In the genomic region with DNA sequence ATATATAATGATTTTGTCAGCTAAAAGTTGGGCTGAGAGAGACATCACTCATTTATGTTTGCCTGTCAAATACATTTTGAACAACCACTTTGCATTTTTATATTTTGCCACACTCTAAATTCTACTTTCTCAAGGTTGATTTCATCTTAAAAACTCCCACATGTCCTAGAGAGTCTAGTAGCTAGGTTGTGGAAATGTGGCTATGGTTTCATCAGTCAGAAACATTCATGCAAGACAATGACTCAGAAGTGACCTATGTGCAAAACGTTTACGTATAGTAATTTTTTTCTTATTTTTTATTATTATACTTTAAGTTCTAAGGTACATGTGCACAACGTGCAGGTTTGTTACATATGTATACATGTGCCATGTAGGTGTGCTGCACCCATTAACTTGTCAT, we compare ENCODE assay signal across 19 cellular contexts. TPM values are rescaled to one million over a fixed set of nuclear protein-coding genes. Genes with fewer than 3 reads are reported as not detected.
DNase-seq lines count a peak whose midpoint lies in the region; ATAC-seq, FAIRE-seq and TF ChIP-seq lines count a peak whose summit lies in the region.
"Had no signal": no experiment of that assay in that cellular context is flagged by ENCODE, and none has a peak within 500 bp of the region (broad histone marks: within the 10 kb centered on the region; RNA-seq: fewer than 3 reads in every experiment).

No MANE protein-coding gene starts in this region.

- no peak overlapping the region for H3K9ac ChIP-seq in astrocyte (ENCODE audit: low read length)

- H3K4me1 ChIP-seq in astrocyte (ENCODE audit: insufficient read depth, low read length) (no peaks in the 10 kb centered on the region), suprapubic skin (no peaks in the 10 kb centered on the region), left lung (no peaks in the 10 kb centered on the region)
- H3K4me1 ChIP-seq: BE2C, HAP-1 had no signal

- H3K4me3 Mint-ChIP-seq in astrocyte (ENCODE audit: unreplicated experiment): no peak overlapping the region
- H3K4me3 Mint-ChIP-seq: CD4-positive, alpha-beta memory T cell; HFFc6 had no signal

- H3K9me3 ChIP-seq in astrocyte (ENCODE audit: insufficient read depth, low read depth, low read length): no peaks in the 10 kb centered on the region
- no peaks in the 10 kb centered on the region for H3K9me3 ChIP-seq in suprapubic skin
- peaks cover 0 to 12% of the 10 kb centered on the region in 2 donors for H3K9me3 ChIP-seq in left lung
- H3K9me3 ChIP-seq: BE2C, HAP-1 had no signal

- H3K27me3 ChIP-seq in astrocyte (ENCODE audit: insufficient read depth, low read length): no peaks in the 10 kb centered on the region
- H3K27me3 ChIP-seq in suprapubic skin: no peaks in the 10 kb centered on the region
- no peaks in the 10 kb centered on the region for H3K27me3 ChIP-seq in left lung
- H3K27me3 ChIP-seq: BE2C had no signal

- no peak overlapping the region for H3K4me2 ChIP-seq in astrocyte (ENCODE audit: low read length)

- no peak overlapping the region for H2AFZ ChIP-seq in astrocyte (ENCODE audit: low read depth, low read length)

- no peaks in the 10 kb centered on the region for H3K4me1 Mint-ChIP-seq in astrocyte (ENCODE audit: low read depth, unreplicated experiment)
- H3K4me1 Mint-ChIP-seq: CD4-positive, alpha-beta memory T cell had no signal

- H3K27ac ChIP-seq in astrocyte (ENCODE audit: low read depth, low read length) (no peak overlapping the region), suprapubic skin (no peak overlapping the region), left lung (no peak overlapping the region)
- H3K27ac ChIP-seq: C4-2B had no signal

- H3K4me3 ChIP-seq in astrocyte (ENCODE audit: insufficient read depth, low read depth, low read length) (no peak overlapping the region), suprapubic skin (no peak overlapping the region), left lung (no peak overlapping the region)
- H3K4me3 ChIP-seq: HAP-1 had no signal

- H3K27me3 Mint-ChIP-seq in astrocyte (ENCODE audit: low read depth, unreplicated experiment): peaks cover 3% of the 10 kb centered on the region
- H3K27me3 Mint-ChIP-seq: CD4-positive, alpha-beta memory T cell had no signal

- H3K36me3 Mint-ChIP-seq in astrocyte (ENCODE audit: low read depth, unreplicated experiment): no peaks in the 10 kb centered on the region
- H3K36me3 Mint-ChIP-seq: CD4-positive, alpha-beta memory T cell had no signal

- TF ChIP-seq POLR2A in suprapubic skin (IDR thresholded peaks at IDR 0.05): no peak

- H3K27ac Mint-ChIP-seq in astrocyte (ENCODE audit: unreplicated experiment): peak overlapping the region; percentile 14
- H3K27ac Mint-ChIP-seq: CD4-positive, alpha-beta memory T cell; HFFc6 had no signal

- ATAC-seq in left lung: no peak
- ATAC-seq: HepG2 had no signal

- no peak for TF ChIP-seq EP300 in suprapubic skin (IDR thresholded peaks at IDR 0.05)

- intact Hi-C loops in head of caudate nucleus (cut with DNase I) (no loop called here), left lung (cut with DNase I) (no loop called here)

- peak; percentile 3 for DNase-seq in HCEC 1CT
- no peak for DNase-seq in astrocyte (ENCODE audit: low read depth)
- peak; percentile 6 for DNase-seq in glomerular visceral epithelial cell (ENCODE audit: extremely low spot score)
- DNase-seq in head of caudate nucleus: no peak
- DNase-seq in suprapubic skin (ENCODE audit: low spot score in 2 of 2): no peak
- no peak for DNase-seq in mucosa of gallbladder (ENCODE audit: low spot score)
- no peak for DNase-seq in left lung
- DNase-seq: BE2C; CD4-positive, alpha-beta memory T cell; DMS79; GOT3; HFFc6 had no signal

- H4K20me1 ChIP-seq in astrocyte (ENCODE audit: insufficient read depth, low read length): no peaks in the 10 kb centered on the region

- WGBS in suprapubic skin: 86% methylated on average over 3 of the region's 3 CpGs

- no peak for FAIRE-seq in astrocyte (lab: Jason Lieb, UNC)
- FAIRE-seq: A204.1, G401.6, GM12891, HepG2, HTR-8/SVneo had no signal

- no peaks in the 10 kb centered on the region for H3K79me2 ChIP-seq in astrocyte (ENCODE audit: insufficient read depth, low read length)

- H3K9me3 Mint-ChIP-seq in astrocyte (ENCODE audit: unreplicated experiment): no peaks in the 10 kb centered on the region

- H3K36me3 ChIP-seq in astrocyte (ENCODE audit: insufficient read depth, low read length) (no peaks in the 10 kb centered on the region), suprapubic skin (no peaks in the 10 kb centered on the region), left lung (no peaks in the 10 kb centered on the region)
- H3K36me3 ChIP-seq: BE2C, HAP-1 had no signal

- TF ChIP-seq CTCF in astrocyte (IDR thresholded peaks at IDR 0.05; ENCODE audit: insufficient read depth, low read depth, low read length): no peak
- no peak for TF ChIP-seq CTCF in suprapubic skin (IDR thresholded peaks at IDR 0.05)
- TF ChIP-seq CTCF in left lung (IDR thresholded peaks at IDR 0.05): no peak

RNA-seq across cellular contexts. Expression of gene PRKD1, which starts 27.4 kb away (rescaled TPM):
- total RNA-seq in astrocyte (5.9 and 6.7 TPM in 2 replicates), suprapubic skin (1 to 10 TPM; 3.0 to 5.4 (median 3.6) TPM), mucosa of gallbladder (20.3 TPM), left lung (10 to 100 TPM; 13.6 to 15.5 TPM)
- total RNA-seq: CD4-positive, alpha-beta memory T cell had no signal

Comparison
In these comparisons a context has a peak if more than half of its experiments do, and no peak if none do; other contexts are left out.
1. DNase-seq: peak in HCEC 1CT (single experiment) and glomerular visceral epithelial cell (single experiment); none in astrocyte (single experiment), head of caudate nucleus (0 of 42), suprapubic skin (0 of 2), mucosa of gallbladder (single experiment) and left lung (0 of 2).